Comparison of ENCODE assay signal across 15 cellular contexts in genomic region chr11:28606930-28607329, GRCh38.
DNase-seq lines count a peak whose midpoint lies in the region; ATAC-seq and TF ChIP-seq lines count a peak whose summit lies in the region.
"Had no signal": no experiment of that assay in that cellular context is flagged by ENCODE, and none has a peak within 500 bp of the region (broad histone marks: within the 10 kb centered on the region; RNA-seq: fewer than 3 reads in every experiment).

No MANE protein-coding gene starts in this region.

- H3K27ac ChIP-seq in osteoblast (ENCODE audit: low read depth, low read length) = no peak overlapping the region
- H3K27ac ChIP-seq: ascending aorta had no signal

- ATAC-seq in GM18517 (IDR thresholded peaks at IDR 0.05; ENCODE audit: unreplicated experiment) = no peak
- ATAC-seq in HG02678 (IDR thresholded peaks at IDR 0.05; ENCODE audit: unreplicated experiment) = no peak
- no peak for ATAC-seq in HG03439 (IDR thresholded peaks at IDR 0.05; ENCODE audit: unreplicated experiment)
- ATAC-seq: stimulated activated naive CD8-positive, alpha-beta T cell treated with anti-CD3 and anti-CD28 coated beads, Interleukin-15, Interleukin-2, amounts not matched to agents 100 U/mL and 50 U/mL, for 24 hours had no signal

- H3K36me3 Mint-ChIP-seq in chondrocyte (ENCODE audit: low read depth) = no peaks in the 10 kb centered on the region

- no peak overlapping the region for H3K27ac Mint-ChIP-seq in chondrocyte (ENCODE audit: unreplicated experiment)
- H3K27ac Mint-ChIP-seq: T-helper 2 cell treated with Interferon-gamma antibody and Interleukin-4, amounts not matched to agents 5 μg/mL and 100 μg/mL, for 36 hours had no signal

- H3K27me3 Mint-ChIP-seq in chondrocyte (ENCODE audit: low read depth) = no peaks in the 10 kb centered on the region

- H4K20me1 ChIP-seq in osteoblast (ENCODE audit: insufficient read depth, low read length) = no peaks in the 10 kb centered on the region

- TF ChIP-seq CTCF in epithelial cell of esophagus (IDR thresholded peaks at IDR 0.05; ENCODE audit: insufficient read depth, low read depth, low read length, missing control alignments) (no peak), osteoblast (IDR thresholded peaks at IDR 0.05; ENCODE audit: extremely low read depth, low read depth, low read length) (no peak), chondrocyte (IDR thresholded peaks at IDR 0.05) (no peak)

- no peak overlapping the region for H3K4me3 Mint-ChIP-seq in chondrocyte (ENCODE audit: unreplicated experiment)
- H3K4me3 Mint-ChIP-seq: T-helper 2 cell treated with Interferon-gamma antibody and Interleukin-4, amounts not matched to agents 5 μg/mL and 100 μg/mL, for 36 hours had no signal

- no peaks in the 10 kb centered on the region for H3K9me3 ChIP-seq in osteoblast (ENCODE audit: low read depth, low read length)
- H3K9me3 ChIP-seq: ascending aorta had no signal

- H3K9me3 Mint-ChIP-seq in chondrocyte (ENCODE audit: low read depth) = no peaks in the 10 kb centered on the region
- H3K9me3 Mint-ChIP-seq: T-helper 2 cell treated with Interferon-gamma antibody and Interleukin-4, amounts not matched to agents 5 μg/mL and 100 μg/mL, for 36 hours had no signal

- no peaks in the 10 kb centered on the region for H3K79me2 ChIP-seq in osteoblast (ENCODE audit: insufficient read depth, low read length)

- H3K4me1 ChIP-seq in osteoblast (ENCODE audit: insufficient read depth, low read length) = no peaks in the 10 kb centered on the region
- H3K4me1 ChIP-seq: ascending aorta had no signal

- no peaks in the 10 kb centered on the region for H3K36me3 ChIP-seq in osteoblast (ENCODE audit: insufficient read depth, low read length)
- H3K36me3 ChIP-seq: ascending aorta had no signal

- H3K4me3 ChIP-seq in epithelial cell of esophagus (ENCODE audit: low read length) (no peak overlapping the region), osteoblast (ENCODE audit: insufficient read depth, low read length) (no peak overlapping the region)
- H3K4me3 ChIP-seq: ascending aorta had no signal

- peaks cover 2% of the 10 kb centered on the region for H3K27me3 ChIP-seq in osteoblast (ENCODE audit: insufficient read depth, low read length)
- H3K27me3 ChIP-seq: ascending aorta had no signal

- H2AFZ ChIP-seq in osteoblast (ENCODE audit: low read length) = no peak overlapping the region

- H3K4me2 ChIP-seq in osteoblast (ENCODE audit: insufficient read depth, low read length) = peak overlapping the region; percentile 7

- no peaks in the 10 kb centered on the region for H3K4me1 Mint-ChIP-seq in chondrocyte (ENCODE audit: low read depth)

- DNase-seq in GM03348 (ENCODE audit: low spot score) = peak; percentile 14
- DNase-seq in epithelial cell of esophagus (ENCODE audit: low read depth) = peak; percentile 51
- DNase-seq in osteoblast (ENCODE audit: insufficient read length, low spot score, missing footprints) = peak; percentile 6
- DNase-seq in chondrocyte (ENCODE audit: low spot score) = no peak
- DNase-seq: activated CD4-positive, alpha-beta T cell treated with anti-CD3 and anti-CD28 coated beads, Interleukin-2, amount 50 U/mL, for 48 hours; head of caudate nucleus; NCI-H1048; OCI-M1; stimulated activated naive CD8-positive, alpha-beta T cell treated with anti-CD3 and anti-CD28 coated beads, Interleukin-15, Interleukin-2, amounts not matched to agents 100 U/mL and 50 U/mL, for 24 hours had no signal

TF ChIP-seq in PFSK-1, 5 proteins besides CTCF, POLR2A, EP300 and RAD21:
- TF ChIP-seq POLR2AphosphoS5 (IDR thresholded peaks at IDR 0.05; ENCODE audit: low read depth, low read length) (no peak), TAF1 (IDR thresholded peaks at IDR 0.05; ENCODE audit: borderline replicate concordance, insufficient read depth, low read length) (no peak), REST (IDR thresholded peaks at IDR 0.05; ENCODE audit: insufficient read depth in 1 of 2, low read depth in 2 of 2, low read length in 2 of 2) (peak; percentile 14 to 61; a peak in 2 of 4 replicates), FOXP2 (optimal IDR thresholded peaks at IDR 0.05; ENCODE audit: borderline replicate concordance, extremely low read depth, extremely low read length, insufficient read depth) (peak; percentile 80), SIN3A (IDR thresholded peaks at IDR 0.05; ENCODE audit: borderline replicate concordance, insufficient read depth, low read length) (0 out of 2 replicates have a peak, but pooled peaks have one; percentile 7)
